In the genomic region with DNA sequence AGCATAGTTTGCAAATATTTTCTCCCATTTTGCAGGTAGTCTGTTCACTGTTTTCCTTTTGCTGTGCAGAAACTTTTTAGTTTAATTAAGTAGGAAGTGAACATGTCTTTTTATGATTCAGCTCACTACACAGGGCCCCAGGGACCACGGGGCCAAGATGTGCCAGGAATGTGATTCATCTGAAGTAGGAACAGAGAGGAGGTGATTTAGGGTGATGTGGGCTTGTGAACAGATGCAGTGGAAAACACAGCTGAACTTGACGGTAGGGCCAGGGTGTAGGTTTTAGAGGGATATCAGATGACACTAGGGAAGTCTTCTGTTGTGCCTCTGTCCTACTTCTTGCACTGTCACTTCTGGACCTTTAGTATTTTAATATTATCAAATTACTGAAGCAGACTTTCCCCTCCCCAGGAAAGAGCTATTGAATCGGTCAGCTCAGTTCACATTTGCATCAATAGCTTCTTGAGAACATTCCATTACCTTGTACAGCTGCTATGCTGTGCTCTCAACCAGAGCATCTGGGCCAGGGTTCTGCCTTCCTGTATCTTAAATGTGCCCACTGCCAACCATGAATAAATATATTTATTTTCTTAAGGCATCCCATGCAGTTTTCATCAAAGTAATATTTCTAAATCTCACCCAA, we compare ENCODE assay signal across 8 cellular contexts.
DNase-seq lines count a peak whose midpoint lies in the region; ATAC-seq and TF ChIP-seq lines count a peak whose summit lies in the region.

No MANE protein-coding gene starts in this region.

- peak overlapping the region; percentile 67 for H3K27ac Mint-ChIP-seq in activated naive CD4-positive, alpha-beta T cell treated with anti-CD3 and anti-CD28 coated beads, Interleukin-2, amount 10 ng/mL, durations not matched to agents 7 days and 5 days
- H3K27ac Mint-ChIP-seq in endothelial cell (ENCODE audit: unreplicated experiment): no peak overlapping the region

- no peak for TF ChIP-seq CTCF in endothelial cell (IDR thresholded peaks at IDR 0.05; ENCODE audit: unreplicated experiment)

- no peak overlapping the region for H3K4me3 Mint-ChIP-seq in activated naive CD4-positive, alpha-beta T cell treated with anti-CD3 and anti-CD28 coated beads, Interleukin-2, amount 10 ng/mL, durations not matched to agents 7 days and 5 days
- no peak overlapping the region for H3K4me3 Mint-ChIP-seq in endothelial cell (ENCODE audit: unreplicated experiment)

- H3K27me3 Mint-ChIP-seq in activated naive CD4-positive, alpha-beta T cell treated with anti-CD3 and anti-CD28 coated beads, Interleukin-2, amount 10 ng/mL, durations not matched to agents 7 days and 5 days: no peaks in the 10 kb centered on the region
- no peaks in the 10 kb centered on the region for H3K27me3 Mint-ChIP-seq in endothelial cell (ENCODE audit: unreplicated experiment)

- peaks cover 15% of the 10 kb centered on the region for H3K4me1 Mint-ChIP-seq in activated naive CD4-positive, alpha-beta T cell treated with anti-CD3 and anti-CD28 coated beads, Interleukin-2, amount 10 ng/mL, durations not matched to agents 7 days and 5 days
- peaks cover 16% of the 10 kb centered on the region for H3K4me1 Mint-ChIP-seq in endothelial cell (ENCODE audit: unreplicated experiment)

- no peak for ATAC-seq in GM21576 (IDR thresholded peaks at IDR 0.05; ENCODE audit: unreplicated experiment)

- peak; percentile 28 for DNase-seq in AG08396 (ENCODE audit: low spot score)
- peak; percentile 70 for DNase-seq in GOT3 (lab: John Stamatoyannopoulos, UW)
- DNase-seq in activated naive CD4-positive, alpha-beta T cell treated with anti-CD3 and anti-CD28 coated beads, Interleukin-2, amount 10 ng/mL, durations not matched to agents 7 days and 5 days: no peak
- DNase-seq in left kidney (ENCODE audit: low read depth, low spot score): peak; percentile 61
- DNase-seq in endothelial cell (ENCODE audit: low spot score): no peak
- DNase-seq in GDM1 (lab: John Stamatoyannopoulos, UW): no peak
- no peak for DNase-seq in MV-4-11 (lab: John Stamatoyannopoulos, UW)

- no peaks in the 10 kb centered on the region for H3K9me3 Mint-ChIP-seq in activated naive CD4-positive, alpha-beta T cell treated with anti-CD3 and anti-CD28 coated beads, Interleukin-2, amount 10 ng/mL, durations not matched to agents 7 days and 5 days
- H3K9me3 Mint-ChIP-seq in endothelial cell (ENCODE audit: unreplicated experiment): no peaks in the 10 kb centered on the region

- CTCF ChIA-PET in activated naive CD4-positive, alpha-beta T cell treated with anti-CD3 and anti-CD28 coated beads, Interleukin-2, amount 10 ng/mL, durations not matched to agents 7 days and 5 days (lab: Charles Lee): interaction anchor here (0.7 to 1.6 kb wide), 3 partner anchors 62 to 187 kb away, joined by 3 to 5 read pairs (median 3); no protein-coding TSS in a partner anchor

- H3K36me3 Mint-ChIP-seq in activated naive CD4-positive, alpha-beta T cell treated with anti-CD3 and anti-CD28 coated beads, Interleukin-2, amount 10 ng/mL, durations not matched to agents 7 days and 5 days: peaks cover 40% of the 10 kb centered on the region
- no peaks in the 10 kb centered on the region for H3K36me3 Mint-ChIP-seq in endothelial cell (ENCODE audit: low read depth, unreplicated experiment)

Comparison
In these comparisons a context has a peak if more than half of its experiments do, and no peak if none do; other contexts are left out.
1. DNase-seq: peak in AG08396 (single experiment), GOT3 (single experiment) and left kidney (single experiment); none in activated naive CD4-positive, alpha-beta T cell treated with anti-CD3 and anti-CD28 coated beads, Interleukin-2, amount 10 ng/mL, durations not matched to agents 7 days and 5 days (single experiment), endothelial cell (single experiment), GDM1 (single experiment) and MV-4-11 (single experiment).